1 cellular context compared by ENCODE assay signal in the genomic region with DNA sequence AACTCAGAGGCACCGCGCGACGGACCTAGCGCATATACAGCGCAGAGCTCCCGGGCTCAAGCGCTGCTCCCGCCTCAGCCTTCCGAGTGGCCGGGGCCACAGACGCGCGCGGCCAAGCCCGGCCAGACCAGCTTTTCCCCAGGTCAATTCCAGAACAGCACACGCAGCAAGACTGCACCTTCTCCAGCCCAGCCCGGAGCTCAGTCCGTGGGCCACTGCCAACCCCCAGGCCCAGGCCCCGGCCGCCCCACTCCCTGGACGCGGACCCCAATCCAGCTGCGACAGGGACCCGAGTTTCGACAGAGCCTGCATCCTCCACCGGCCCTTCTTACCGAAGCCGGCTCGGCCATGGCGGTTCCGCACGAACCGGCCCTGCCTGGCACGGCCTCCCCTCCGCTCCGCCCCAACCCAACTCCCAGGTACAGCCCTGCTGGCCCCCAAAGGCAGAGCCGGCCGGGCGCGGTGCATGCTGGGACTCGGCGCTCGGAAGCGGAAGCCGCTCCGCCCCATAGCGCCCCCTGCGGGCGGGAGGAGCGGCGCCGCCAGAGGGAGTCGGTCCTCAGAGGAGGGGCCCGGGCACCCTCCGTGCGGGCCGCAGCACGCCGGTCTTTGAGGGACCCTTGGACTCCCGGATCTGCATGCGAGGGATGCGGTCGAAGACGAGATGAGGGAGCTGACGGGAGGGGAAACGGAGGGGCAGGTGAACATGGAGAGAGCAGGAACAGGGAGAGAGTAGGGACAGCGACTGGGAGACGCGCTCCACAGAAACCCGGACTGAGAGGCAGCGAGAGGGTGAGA.
TF ChIP-seq lines count a peak whose summit lies in the region.

A gene with protein sequence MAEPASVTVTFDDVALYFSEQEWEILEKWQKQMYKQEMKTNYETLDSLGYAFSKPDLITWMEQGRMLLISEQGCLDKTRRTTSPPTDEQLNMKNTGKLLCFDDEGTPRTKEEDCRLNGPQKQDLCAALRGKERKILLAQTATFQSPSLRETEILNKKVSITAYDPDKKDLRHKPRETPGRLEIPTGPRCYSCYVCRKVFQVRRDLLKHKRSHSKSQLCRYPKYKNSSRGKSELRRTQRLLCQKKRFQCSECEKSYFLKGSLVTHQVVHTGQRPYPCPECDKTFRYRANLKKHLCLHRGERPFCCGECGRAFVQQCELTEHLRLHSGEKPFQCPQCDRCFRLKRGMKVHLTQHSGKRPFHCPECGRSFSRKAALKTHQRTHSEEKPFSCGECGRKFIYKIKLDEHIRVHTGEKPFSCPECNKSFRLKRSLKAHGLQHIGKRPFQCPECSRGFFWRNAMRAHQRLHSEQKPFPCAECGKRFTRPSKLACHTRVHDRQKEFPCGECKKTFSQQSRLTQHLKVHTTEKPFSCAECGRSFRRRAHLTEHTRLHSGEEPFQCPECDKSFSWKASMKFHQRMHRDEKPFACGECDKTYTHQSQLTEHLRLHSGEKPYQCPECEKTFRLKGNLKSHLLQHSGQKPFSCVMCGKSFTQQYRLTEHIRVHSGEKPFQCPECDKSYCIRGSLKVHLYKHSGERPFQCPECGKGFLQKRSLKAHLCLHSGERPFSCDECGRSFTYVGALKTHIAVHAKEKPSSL (minus strand): TSS at position 461 of the 798 bp plus-strand sequence. CDS start 111 bp downstream, at position 350.

TF ChIP-seq in K562, 482 proteins besides CTCF, POLR2A, EP300 and RAD21 (continued from another document and continues in another):
- TF ChIP-seq PURB (CRISPR knock-in tag; IDR thresholded peaks at IDR 0.05; ENCODE audit: low read depth) (0 out of 2 replicates have a peak, but pooled peaks have one; percentile 59), NR1H2 (CRISPR knock-in tag; IDR thresholded peaks at IDR 0.05) (no peak; the same call in 1 of the 2 replicates), KAT7 (CRISPR knock-in tag; IDR thresholded peaks at IDR 0.05; ENCODE audit: borderline replicate concordance) (peak; percentile 100), EGR1 (conservative IDR thresholded peaks at IDR 0.05) (no peak), CEBPG (CRISPR knock-in tag; IDR thresholded peaks at IDR 0.05) (peak; percentile 66), CEBPG (tag; conservative IDR thresholded peaks at IDR 0.05 in 1 of 2, IDR thresholded peaks at IDR 0.05 in 1 of 2) (no peak), CBX5 (IDR thresholded peaks at IDR 0.05; ENCODE audit: borderline replicate concordance, low read depth) (0 out of 2 replicates have a peak, but pooled peaks have one; percentile 26), KDM2B (CRISPR knock-in tag; IDR thresholded peaks at IDR 0.05) (peak; percentile 97), KHSRP (IDR thresholded peaks at IDR 0.05) (no peak), L3MBTL2 (IDR thresholded peaks at IDR 0.05) (peak; percentile 66), RHOXF2B (CRISPR knock-in tag; conservative IDR thresholded peaks at IDR 0.05) (0 out of 2 replicates have a peak, but pooled peaks have one; percentile 2), SAFB2 (IDR thresholded peaks at IDR 0.05; ENCODE audit: borderline replicate concordance, low read depth, low read length, severe bottlenecking) (no peak), FOXA3 (CRISPR knock-in tag; conservative IDR thresholded peaks at IDR 0.05 in 1 of 2, IDR thresholded peaks at IDR 0.05 in 1 of 2) (peak in 1 of 2 experiments; percentile 73; a peak in 2 of 4 replicates), HDAC8 (tag; IDR thresholded peaks at IDR 0.05) (peak; percentile 54; the same call in 1 of the 2 replicates), XRCC4 (IDR thresholded peaks at IDR 0.05; ENCODE audit: extremely low read depth, insufficient read depth, insufficient read length) (no peak), STAT5A (IDR thresholded peaks at IDR 0.05; ENCODE audit: borderline replicate concordance, low read length) (peak; percentile 44; the same call in 1 of the 2 replicates), ZNF184 (CRISPR knock-in tag; IDR thresholded peaks at IDR 0.05) (no peak), ZNF408 (CRISPR knock-in tag; IDR thresholded peaks at IDR 0.05; ENCODE audit: low read depth) (no peak), ZNF717 (CRISPR knock-in tag; IDR thresholded peaks at IDR 0.05) (peak; percentile 70; the same call in 1 of the 2 replicates), FOXM1 (IDR thresholded peaks at IDR 0.05; ENCODE audit: low read depth) (peak; percentile 17; the same call in 1 of the 2 replicates), FOXM1 (CRISPR knock-in tag; IDR thresholded peaks at IDR 0.05; ENCODE audit: low read depth) (peak; percentile 89; the same call in 1 of the 2 replicates), ZNF274 (IDR thresholded peaks at IDR 0.05; ENCODE audit: borderline replicate concordance, low read depth, low read length) (no peak), NFXL1 (CRISPR knock-in tag; IDR thresholded peaks at IDR 0.05) (no peak), HCFC1 (IDR thresholded peaks at IDR 0.05; ENCODE audit: low read depth, low read length) (peak; percentile 86), ZNF282 (CRISPR knock-in tag; IDR thresholded peaks at IDR 0.05) (no peak)
- TF ChIP-seq, protein P1, sequence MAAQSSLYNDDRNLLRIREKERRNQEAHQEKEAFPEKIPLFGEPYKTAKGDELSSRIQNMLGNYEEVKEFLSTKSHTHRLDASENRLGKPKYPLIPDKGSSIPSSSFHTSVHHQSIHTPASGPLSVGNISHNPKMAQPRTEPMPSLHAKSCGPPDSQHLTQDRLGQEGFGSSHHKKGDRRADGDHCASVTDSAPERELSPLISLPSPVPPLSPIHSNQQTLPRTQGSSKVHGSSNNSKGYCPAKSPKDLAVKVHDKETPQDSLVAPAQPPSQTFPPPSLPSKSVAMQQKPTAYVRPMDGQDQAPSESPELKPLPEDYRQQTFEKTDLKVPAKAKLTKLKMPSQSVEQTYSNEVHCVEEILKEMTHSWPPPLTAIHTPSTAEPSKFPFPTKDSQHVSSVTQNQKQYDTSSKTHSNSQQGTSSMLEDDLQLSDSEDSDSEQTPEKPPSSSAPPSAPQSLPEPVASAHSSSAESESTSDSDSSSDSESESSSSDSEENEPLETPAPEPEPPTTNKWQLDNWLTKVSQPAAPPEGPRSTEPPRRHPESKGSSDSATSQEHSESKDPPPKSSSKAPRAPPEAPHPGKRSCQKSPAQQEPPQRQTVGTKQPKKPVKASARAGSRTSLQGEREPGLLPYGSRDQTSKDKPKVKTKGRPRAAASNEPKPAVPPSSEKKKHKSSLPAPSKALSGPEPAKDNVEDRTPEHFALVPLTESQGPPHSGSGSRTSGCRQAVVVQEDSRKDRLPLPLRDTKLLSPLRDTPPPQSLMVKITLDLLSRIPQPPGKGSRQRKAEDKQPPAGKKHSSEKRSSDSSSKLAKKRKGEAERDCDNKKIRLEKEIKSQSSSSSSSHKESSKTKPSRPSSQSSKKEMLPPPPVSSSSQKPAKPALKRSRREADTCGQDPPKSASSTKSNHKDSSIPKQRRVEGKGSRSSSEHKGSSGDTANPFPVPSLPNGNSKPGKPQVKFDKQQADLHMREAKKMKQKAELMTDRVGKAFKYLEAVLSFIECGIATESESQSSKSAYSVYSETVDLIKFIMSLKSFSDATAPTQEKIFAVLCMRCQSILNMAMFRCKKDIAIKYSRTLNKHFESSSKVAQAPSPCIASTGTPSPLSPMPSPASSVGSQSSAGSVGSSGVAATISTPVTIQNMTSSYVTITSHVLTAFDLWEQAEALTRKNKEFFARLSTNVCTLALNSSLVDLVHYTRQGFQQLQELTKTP (IDR thresholded peaks at IDR 0.05; ENCODE audit: low read depth in 1 of 2, partially characterized antibody in 2 of 2), result peak; percentile 48 to 82
- TF ChIP-seq, protein P2, sequence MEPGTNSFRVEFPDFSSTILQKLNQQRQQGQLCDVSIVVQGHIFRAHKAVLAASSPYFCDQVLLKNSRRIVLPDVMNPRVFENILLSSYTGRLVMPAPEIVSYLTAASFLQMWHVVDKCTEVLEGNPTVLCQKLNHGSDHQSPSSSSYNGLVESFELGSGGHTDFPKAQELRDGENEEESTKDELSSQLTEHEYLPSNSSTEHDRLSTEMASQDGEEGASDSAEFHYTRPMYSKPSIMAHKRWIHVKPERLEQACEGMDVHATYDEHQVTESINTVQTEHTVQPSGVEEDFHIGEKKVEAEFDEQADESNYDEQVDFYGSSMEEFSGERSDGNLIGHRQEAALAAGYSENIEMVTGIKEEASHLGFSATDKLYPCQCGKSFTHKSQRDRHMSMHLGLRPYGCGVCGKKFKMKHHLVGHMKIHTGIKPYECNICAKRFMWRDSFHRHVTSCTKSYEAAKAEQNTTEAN (CRISPR knock-in tag; IDR thresholded peaks at IDR 0.05), result no peak; the same call in 1 of the 2 replicates
- TF ChIP-seq, protein P3, sequence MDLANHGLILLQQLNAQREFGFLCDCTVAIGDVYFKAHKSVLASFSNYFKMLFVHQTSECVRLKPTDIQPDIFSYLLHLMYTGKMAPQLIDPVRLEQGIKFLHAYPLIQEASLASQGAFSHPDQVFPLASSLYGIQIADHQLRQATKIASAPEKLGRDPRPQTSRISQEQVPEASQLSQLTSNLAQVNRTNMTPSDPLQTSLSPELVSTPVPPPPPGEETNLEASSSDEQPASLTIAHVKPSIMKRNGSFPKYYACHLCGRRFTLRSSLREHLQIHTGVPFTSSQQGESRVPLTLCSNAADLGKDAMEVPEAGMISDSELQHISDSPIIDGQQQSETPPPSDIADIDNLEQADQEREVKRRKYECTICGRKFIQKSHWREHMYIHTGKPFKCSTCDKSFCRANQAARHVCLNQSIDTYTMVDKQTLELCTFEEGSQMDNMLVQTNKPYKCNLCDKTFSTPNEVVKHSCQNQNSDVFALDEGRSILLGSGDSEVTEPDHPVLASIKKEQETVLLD (IDR thresholded peaks at IDR 0.05), result no peak; the same call in none of the 2 replicates
- TF ChIP-seq, protein P4, sequence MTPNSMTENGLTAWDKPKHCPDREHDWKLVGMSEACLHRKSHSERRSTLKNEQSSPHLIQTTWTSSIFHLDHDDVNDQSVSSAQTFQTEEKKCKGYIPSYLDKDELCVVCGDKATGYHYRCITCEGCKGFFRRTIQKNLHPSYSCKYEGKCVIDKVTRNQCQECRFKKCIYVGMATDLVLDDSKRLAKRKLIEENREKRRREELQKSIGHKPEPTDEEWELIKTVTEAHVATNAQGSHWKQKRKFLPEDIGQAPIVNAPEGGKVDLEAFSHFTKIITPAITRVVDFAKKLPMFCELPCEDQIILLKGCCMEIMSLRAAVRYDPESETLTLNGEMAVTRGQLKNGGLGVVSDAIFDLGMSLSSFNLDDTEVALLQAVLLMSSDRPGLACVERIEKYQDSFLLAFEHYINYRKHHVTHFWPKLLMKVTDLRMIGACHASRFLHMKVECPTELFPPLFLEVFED (CRISPR knock-in tag; conservative IDR thresholded peaks at IDR 0.05), result no peak
- TF ChIP-seq, protein P5, sequence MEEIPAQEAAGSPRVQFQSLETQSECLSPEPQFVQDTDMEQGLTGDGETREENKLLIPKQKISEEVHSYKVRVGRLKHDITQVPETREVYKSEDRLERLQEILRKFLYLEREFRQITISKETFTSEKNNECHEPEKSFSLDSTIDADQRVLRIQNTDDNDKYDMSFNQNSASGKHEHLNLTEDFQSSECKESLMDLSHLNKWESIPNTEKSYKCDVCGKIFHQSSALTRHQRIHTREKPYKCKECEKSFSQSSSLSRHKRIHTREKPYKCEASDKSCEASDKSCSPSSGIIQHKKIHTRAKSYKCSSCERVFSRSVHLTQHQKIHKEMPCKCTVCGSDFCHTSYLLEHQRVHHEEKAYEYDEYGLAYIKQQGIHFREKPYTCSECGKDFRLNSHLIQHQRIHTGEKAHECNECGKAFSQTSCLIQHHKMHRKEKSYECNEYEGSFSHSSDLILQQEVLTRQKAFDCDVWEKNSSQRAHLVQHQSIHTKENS (CRISPR knock-in tag; IDR thresholded peaks at IDR 0.05), result no peak
- TF ChIP-seq, protein P6, sequence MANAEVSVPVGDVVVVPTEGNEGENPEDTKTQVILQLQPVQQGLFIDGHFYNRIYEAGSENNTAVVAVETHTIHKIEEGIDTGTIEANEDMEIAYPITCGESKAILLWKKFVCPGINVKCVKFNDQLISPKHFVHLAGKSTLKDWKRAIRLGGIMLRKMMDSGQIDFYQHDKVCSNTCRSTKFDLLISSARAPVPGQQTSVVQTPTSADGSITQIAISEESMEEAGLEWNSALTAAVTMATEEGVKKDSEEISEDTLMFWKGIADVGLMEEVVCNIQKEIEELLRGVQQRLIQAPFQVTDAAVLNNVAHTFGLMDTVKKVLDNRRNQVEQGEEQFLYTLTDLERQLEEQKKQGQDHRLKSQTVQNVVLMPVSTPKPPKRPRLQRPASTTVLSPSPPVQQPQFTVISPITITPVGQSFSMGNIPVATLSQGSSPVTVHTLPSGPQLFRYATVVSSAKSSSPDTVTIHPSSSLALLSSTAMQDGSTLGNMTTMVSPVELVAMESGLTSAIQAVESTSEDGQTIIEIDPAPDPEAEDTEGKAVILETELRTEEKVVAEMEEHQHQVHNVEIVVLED (CRISPR knock-in tag; IDR thresholded peaks at IDR 0.05), result peak; percentile 78
- TF ChIP-seq, protein P7, sequence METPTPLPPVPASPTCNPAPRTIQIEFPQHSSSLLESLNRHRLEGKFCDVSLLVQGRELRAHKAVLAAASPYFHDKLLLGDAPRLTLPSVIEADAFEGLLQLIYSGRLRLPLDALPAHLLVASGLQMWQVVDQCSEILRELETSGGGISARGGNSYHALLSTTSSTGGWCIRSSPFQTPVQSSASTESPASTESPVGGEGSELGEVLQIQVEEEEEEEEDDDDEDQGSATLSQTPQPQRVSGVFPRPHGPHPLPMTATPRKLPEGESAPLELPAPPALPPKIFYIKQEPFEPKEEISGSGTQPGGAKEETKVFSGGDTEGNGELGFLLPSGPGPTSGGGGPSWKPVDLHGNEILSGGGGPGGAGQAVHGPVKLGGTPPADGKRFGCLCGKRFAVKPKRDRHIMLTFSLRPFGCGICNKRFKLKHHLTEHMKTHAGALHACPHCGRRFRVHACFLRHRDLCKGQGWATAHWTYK (CRISPR knock-in tag; IDR thresholded peaks at IDR 0.05), result peak; percentile 87
- TF ChIP-seq, protein P8, sequence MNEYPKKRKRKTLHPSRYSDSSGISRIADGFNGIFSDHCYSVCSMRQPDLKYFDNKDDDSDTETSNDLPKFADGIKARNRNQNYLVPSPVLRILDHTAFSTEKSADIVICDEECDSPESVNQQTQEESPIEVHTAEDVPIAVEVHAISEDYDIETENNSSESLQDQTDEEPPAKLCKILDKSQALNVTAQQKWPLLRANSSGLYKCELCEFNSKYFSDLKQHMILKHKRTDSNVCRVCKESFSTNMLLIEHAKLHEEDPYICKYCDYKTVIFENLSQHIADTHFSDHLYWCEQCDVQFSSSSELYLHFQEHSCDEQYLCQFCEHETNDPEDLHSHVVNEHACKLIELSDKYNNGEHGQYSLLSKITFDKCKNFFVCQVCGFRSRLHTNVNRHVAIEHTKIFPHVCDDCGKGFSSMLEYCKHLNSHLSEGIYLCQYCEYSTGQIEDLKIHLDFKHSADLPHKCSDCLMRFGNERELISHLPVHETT (CRISPR knock-in tag; conservative IDR thresholded peaks at IDR 0.05 in 1 of 2, IDR thresholded peaks at IDR 0.05 in 1 of 2), result peak in 1 of 2 experiments; percentile 88; a peak in 2 of 4 replicates
- TF ChIP-seq, protein P9, sequence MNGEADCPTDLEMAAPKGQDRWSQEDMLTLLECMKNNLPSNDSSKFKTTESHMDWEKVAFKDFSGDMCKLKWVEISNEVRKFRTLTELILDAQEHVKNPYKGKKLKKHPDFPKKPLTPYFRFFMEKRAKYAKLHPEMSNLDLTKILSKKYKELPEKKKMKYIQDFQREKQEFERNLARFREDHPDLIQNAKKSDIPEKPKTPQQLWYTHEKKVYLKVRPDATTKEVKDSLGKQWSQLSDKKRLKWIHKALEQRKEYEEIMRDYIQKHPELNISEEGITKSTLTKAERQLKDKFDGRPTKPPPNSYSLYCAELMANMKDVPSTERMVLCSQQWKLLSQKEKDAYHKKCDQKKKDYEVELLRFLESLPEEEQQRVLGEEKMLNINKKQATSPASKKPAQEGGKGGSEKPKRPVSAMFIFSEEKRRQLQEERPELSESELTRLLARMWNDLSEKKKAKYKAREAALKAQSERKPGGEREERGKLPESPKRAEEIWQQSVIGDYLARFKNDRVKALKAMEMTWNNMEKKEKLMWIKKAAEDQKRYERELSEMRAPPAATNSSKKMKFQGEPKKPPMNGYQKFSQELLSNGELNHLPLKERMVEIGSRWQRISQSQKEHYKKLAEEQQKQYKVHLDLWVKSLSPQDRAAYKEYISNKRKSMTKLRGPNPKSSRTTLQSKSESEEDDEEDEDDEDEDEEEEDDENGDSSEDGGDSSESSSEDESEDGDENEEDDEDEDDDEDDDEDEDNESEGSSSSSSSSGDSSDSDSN (IDR thresholded peaks at IDR 0.05; ENCODE audit: borderline replicate concordance in 1 of 2, low read depth in 2 of 2, low read length in 2 of 2), result peak; percentile 78 to 92; a peak in 3 of 4 replicates
